Comparison of ENCODE assay signal across 12 cellular contexts in the genomic region with DNA sequence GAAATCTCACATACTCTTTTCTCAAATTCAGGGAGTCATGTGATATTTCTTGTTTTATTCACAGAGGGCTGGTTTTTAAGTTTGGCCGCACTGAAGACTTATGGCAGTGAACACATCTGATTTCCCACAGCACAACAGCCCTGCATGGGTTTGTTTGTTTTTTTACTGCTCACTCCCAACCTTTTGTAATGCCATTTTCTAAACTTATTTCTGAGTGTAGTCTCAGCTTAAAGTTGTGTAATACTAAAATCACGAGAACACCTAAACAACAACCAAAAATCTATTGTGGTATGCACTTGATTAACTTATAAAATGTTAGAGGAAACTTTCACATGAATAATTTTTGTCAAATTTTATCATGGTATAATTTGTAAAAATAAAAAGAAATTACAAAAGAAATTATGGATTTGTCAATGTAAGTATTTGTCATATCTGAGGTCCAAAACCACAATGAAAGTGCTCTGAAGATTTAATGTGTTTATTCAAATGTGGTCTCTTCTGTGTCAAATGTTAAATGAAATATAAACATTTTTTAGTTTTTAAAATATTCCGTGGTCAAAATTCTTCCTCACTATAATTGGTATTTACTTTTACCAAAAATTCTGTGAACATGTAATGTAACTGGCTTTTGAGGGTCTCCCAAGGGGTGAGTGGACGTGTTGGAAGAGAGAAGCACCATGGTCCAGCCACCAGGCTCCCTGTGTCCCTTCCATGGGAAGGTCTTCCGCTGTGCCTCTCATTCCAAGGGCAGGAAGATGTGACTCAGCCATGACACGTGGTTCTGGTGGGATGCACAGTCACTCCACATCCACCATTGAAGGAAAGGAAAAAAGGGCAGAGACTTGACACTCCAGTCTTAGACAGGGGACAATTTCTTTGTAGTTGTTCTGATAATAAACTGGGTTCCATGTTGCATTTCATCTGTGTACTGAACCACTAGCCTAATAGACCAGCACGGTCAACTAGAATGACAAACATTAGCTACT. TPM values are rescaled to one million over a fixed set of nuclear protein-coding genes. Genes with fewer than 3 reads are reported as not detected.
A peak's percentile ranks its signal among the peaks of the same experiment; 100 is the strongest.
DNase-seq lines count a peak whose midpoint lies in the region; ATAC-seq, FAIRE-seq and TF ChIP-seq lines count a peak whose summit lies in the region.
"Had no signal": no experiment of that assay in that cellular context is flagged by ENCODE, and none has a peak within 500 bp of the region (broad histone marks: within the 10 kb centered on the region; RNA-seq: fewer than 3 reads in every experiment).

No MANE protein-coding gene starts in this region.

- no peak overlapping the region for H3K4me3 ChIP-seq in Karpas-422 (ENCODE audit: low read length)

- no peak for TF ChIP-seq CTCF in foreskin keratinocyte (conservative IDR thresholded peaks at IDR 0.05)

- H3K4me1 ChIP-seq in foreskin keratinocyte (peaks cover 19% of the 10 kb centered on the region), Karpas-422 (ENCODE audit: low read length) (no peaks in the 10 kb centered on the region)

- H3K27me3 Mint-ChIP-seq in activated naive CD4-positive, alpha-beta T cell treated with anti-CD3 and anti-CD28 coated beads, Interleukin-2, amount 50 U/mL, for 24 hours: no peaks in the 10 kb centered on the region
- no peaks in the 10 kb centered on the region for H3K27me3 Mint-ChIP-seq in activated T-helper 1 cell treated with anti-CD3 and anti-CD28 coated beads, Interleukin-12 subunit alpha, Interleukin-12 subunit beta, Interleukin-2, Interleukin-4 antibody, amounts not matched to agents 30 ng/mL and 10 ng/mL and 1 ng/mL, durations not matched to agents 14 hours and 24 hours and 36 hours (ENCODE audit: insufficient read depth)

- peaks cover 29% of the 10 kb centered on the region; the same call in 1 of the 2 replicates for H3K36me3 ChIP-seq in Karpas-422 (ENCODE audit: insufficient read depth, low read length)

- H3K27ac Mint-ChIP-seq in activated naive CD4-positive, alpha-beta T cell treated with anti-CD3 and anti-CD28 coated beads, Interleukin-2, amount 50 U/mL, for 24 hours: peak overlapping the region; percentile 57
- H3K27ac Mint-ChIP-seq in activated T-helper 1 cell treated with anti-CD3 and anti-CD28 coated beads, Interleukin-12 subunit alpha, Interleukin-12 subunit beta, Interleukin-2, Interleukin-4 antibody, amounts not matched to agents 30 ng/mL and 10 ng/mL and 1 ng/mL, durations not matched to agents 14 hours and 24 hours and 36 hours: peak overlapping the region; percentile 27

- H3K4me3 Mint-ChIP-seq in activated naive CD4-positive, alpha-beta T cell treated with anti-CD3 and anti-CD28 coated beads, Interleukin-2, amount 50 U/mL, for 24 hours: no peak overlapping the region
- H3K4me3 Mint-ChIP-seq in activated T-helper 1 cell treated with anti-CD3 and anti-CD28 coated beads, Interleukin-12 subunit alpha, Interleukin-12 subunit beta, Interleukin-2, Interleukin-4 antibody, amounts not matched to agents 30 ng/mL and 10 ng/mL and 1 ng/mL, durations not matched to agents 14 hours and 24 hours and 36 hours: no peak overlapping the region
- H3K4me3 Mint-ChIP-seq: activated T-cell treated with anti-CD3 and anti-CD28 coated beads, Interleukin-2, amount 50 U/mL, for 72 hours had no signal

- H3K27ac ChIP-seq in foreskin keratinocyte: no peak overlapping the region
- no peak overlapping the region for H3K27ac ChIP-seq in Karpas-422 (ENCODE audit: low read length)
- H3K27ac ChIP-seq: epithelial cell of prostate had no signal

- DNase-seq in activated naive CD4-positive, alpha-beta T cell treated with Interleukin-2 at 50 U/mL for 16 hours: no peak
- DNase-seq in activated T-helper 1 cell treated with anti-CD3 and anti-CD28 coated beads, Interleukin-12 subunit alpha, Interleukin-12 subunit beta, Interleukin-2, Interleukin-4 antibody, amounts not matched to agents 30 ng/mL and 10 ng/mL and 1 ng/mL, durations not matched to agents 14 hours and 24 hours and 36 hours (ENCODE audit: low spot score): no peak
- DNase-seq in foreskin keratinocyte: no peak
- DNase-seq in stromal cell of bone marrow (ENCODE audit: low read depth): peak; percentile 85
- DNase-seq in GM19239 (ENCODE audit: insufficient read length, low spot score): no peak
- DNase-seq in Karpas-422: no peak
- DNase-seq: activated T-cell treated with anti-CD3 and anti-CD28 coated beads, Interleukin-2, amount 50 U/mL, for 72 hours; NCI-H2081 treated with DMSO at 0.1 percent for 48 hours; stimulated activated CD4-positive, alpha-beta T cell treated with anti-CD3 and anti-CD28 coated beads, Interleukin-1b, Interleukin-23, amount 100 ng/mL, for 48 hours had no signal

- H3K9me3 Mint-ChIP-seq in activated naive CD4-positive, alpha-beta T cell treated with anti-CD3 and anti-CD28 coated beads, Interleukin-2, amount 50 U/mL, for 24 hours: no peaks in the 10 kb centered on the region
- no peaks in the 10 kb centered on the region for H3K9me3 Mint-ChIP-seq in activated T-helper 1 cell treated with anti-CD3 and anti-CD28 coated beads, Interleukin-12 subunit alpha, Interleukin-12 subunit beta, Interleukin-2, Interleukin-4 antibody, amounts not matched to agents 30 ng/mL and 10 ng/mL and 1 ng/mL, durations not matched to agents 14 hours and 24 hours and 36 hours
- H3K9me3 Mint-ChIP-seq: activated T-cell treated with anti-CD3 and anti-CD28 coated beads, Interleukin-2, amount 50 U/mL, for 72 hours had no signal

- intact Hi-C loops in activated T-helper 1 cell treated with anti-CD3 and anti-CD28 coated beads, Interleukin-12 subunit alpha, Interleukin-12 subunit beta, Interleukin-2, Interleukin-4 antibody, amounts not matched to agents 30 ng/mL and 10 ng/mL and 1 ng/mL, durations not matched to agents 14 hours and 24 hours and 36 hours (cut with micrococcal nuclease): no loop called here

- H3K27me3 ChIP-seq in foreskin keratinocyte: no peaks in the 10 kb centered on the region
- no peaks in the 10 kb centered on the region for H3K27me3 ChIP-seq in Karpas-422 (ENCODE audit: low read length)

- H2AFZ ChIP-seq in Karpas-422 (ENCODE audit: low read length): no peak overlapping the region

- no peak overlapping the region for H3K9ac ChIP-seq in Karpas-422 (ENCODE audit: low read length)

- H3K79me2 ChIP-seq in Karpas-422 (ENCODE audit: low read length): no peaks in the 10 kb centered on the region

- FAIRE-seq in GM19239 (lab: Jason Lieb, UNC): no peak

- peak; percentile 35 for ATAC-seq in foreskin keratinocyte
- no peak for ATAC-seq in GM21737 (IDR thresholded peaks at IDR 0.05; ENCODE audit: unreplicated experiment)
- ATAC-seq: activated T-cell treated with anti-CD3 and anti-CD28 coated beads, Interleukin-2, amount 50 U/mL, for 72 hours had no signal

- H3K4me2 ChIP-seq in Karpas-422 (ENCODE audit: low read depth, low read length, poor library complexity, severe bottlenecking): no peak overlapping the region

- no peaks in the 10 kb centered on the region for H4K20me1 ChIP-seq in Karpas-422 (ENCODE audit: insufficient read depth, low read depth, low read length)

- peaks cover 19% of the 10 kb centered on the region for H3K4me1 Mint-ChIP-seq in activated naive CD4-positive, alpha-beta T cell treated with anti-CD3 and anti-CD28 coated beads, Interleukin-2, amount 50 U/mL, for 24 hours
- H3K4me1 Mint-ChIP-seq in activated T-helper 1 cell treated with anti-CD3 and anti-CD28 coated beads, Interleukin-12 subunit alpha, Interleukin-12 subunit beta, Interleukin-2, Interleukin-4 antibody, amounts not matched to agents 30 ng/mL and 10 ng/mL and 1 ng/mL, durations not matched to agents 14 hours and 24 hours and 36 hours (ENCODE audit: low read depth): peaks cover 29% of the 10 kb centered on the region

- H3K9me3 ChIP-seq in Karpas-422 (ENCODE audit: low read length): no peaks in the 10 kb centered on the region

- H3K36me3 Mint-ChIP-seq in activated naive CD4-positive, alpha-beta T cell treated with anti-CD3 and anti-CD28 coated beads, Interleukin-2, amount 50 U/mL, for 24 hours: peaks cover 7% of the 10 kb centered on the region
- H3K36me3 Mint-ChIP-seq in activated T-helper 1 cell treated with anti-CD3 and anti-CD28 coated beads, Interleukin-12 subunit alpha, Interleukin-12 subunit beta, Interleukin-2, Interleukin-4 antibody, amounts not matched to agents 30 ng/mL and 10 ng/mL and 1 ng/mL, durations not matched to agents 14 hours and 24 hours and 36 hours (ENCODE audit: low read depth): peaks cover 34% of the 10 kb centered on the region

- H3K9me2 ChIP-seq in Karpas-422 (replicated peaks; ENCODE audit: insufficient read depth, low read length): no peaks in the 10 kb centered on the region

RNA-seq across cellular contexts. Expression of gene TMEM50A, which starts 22.8 kb away (rescaled TPM):
- 99.8 and 102 TPM in 2 replicates for total RNA-seq in activated T-helper 1 cell treated with anti-CD3 and anti-CD28 coated beads, Interleukin-12 subunit alpha, Interleukin-12 subunit beta, Interleukin-2, Interleukin-4 antibody, amounts not matched to agents 30 ng/mL and 10 ng/mL and 1 ng/mL, durations not matched to agents 14 hours and 24 hours and 36 hours
- total RNA-seq in foreskin keratinocyte: 68.8 and 72.3 TPM in 2 replicates
- 94.0 and 98.8 TPM in 2 replicates for polyA plus RNA-seq in foreskin keratinocyte
- 94.0 and 129 TPM in 2 replicates for total RNA-seq in Karpas-422 (2014; rRNA removed; shearing (Covaris generic); ENCODE audit: low replicate concordance)

RNA-seq across cellular contexts. Expression of gene RHCE, which starts 59.7 kb away (rescaled TPM):
- total RNA-seq in activated T-helper 1 cell treated with anti-CD3 and anti-CD28 coated beads, Interleukin-12 subunit alpha, Interleukin-12 subunit beta, Interleukin-2, Interleukin-4 antibody, amounts not matched to agents 30 ng/mL and 10 ng/mL and 1 ng/mL, durations not matched to agents 14 hours and 24 hours and 36 hours: 0.17 TPM in 1 of 2 replicates, not detected in the other
- 0.07 and 0.10 TPM in 2 replicates for total RNA-seq in foreskin keratinocyte
- polyA plus RNA-seq in foreskin keratinocyte: 0.12 TPM in 1 of 2 replicates, not detected in the other
- total RNA-seq in Karpas-422 (2014; rRNA removed; shearing (Covaris generic); ENCODE audit: low replicate concordance): 3.1 TPM in 2 replicates
